ENCODE assay signal across 1 cellular context in genomic region chr19:36139473-36140288, GRCh38.
TF ChIP-seq lines count a peak whose summit lies in the region.

Gene CAPNS1, plus strand, starts transcription at chr19:36140066. Its CDS starts 946 bp downstream, at chr19:36141012.

TF ChIP-seq in HepG2, 621 proteins besides CTCF, POLR2A, EP300 and RAD21 (continued from another document and continues in another):
- TF ChIP-seq RNF219 (CRISPR knock-in tag; IDR thresholded peaks at IDR 0.05) (no peak), TRAFD1 (CRISPR knock-in tag; IDR thresholded peaks at IDR 0.05; ENCODE audit: borderline replicate concordance) (no peak), ZNF691 (CRISPR knock-in tag; IDR thresholded peaks at IDR 0.05; ENCODE audit: borderline replicate concordance, low read depth) (peak; percentile 82), ZNF30 (CRISPR knock-in tag; IDR thresholded peaks at IDR 0.05) (no peak), YY1 (IDR thresholded peaks at IDR 0.05; ENCODE audit: insufficient read depth, insufficient replicate concordance, low read depth, low read length) (peak; percentile 64), ZNF512B (CRISPR knock-in tag; IDR thresholded peaks at IDR 0.05; ENCODE audit: borderline replicate concordance) (no peak), ZC3H4 (CRISPR knock-in tag; IDR thresholded peaks at IDR 0.05; ENCODE audit: borderline replicate concordance) (no peak; the same call in 1 of the 2 replicates), ONECUT2 (CRISPR knock-in tag; IDR thresholded peaks at IDR 0.05) (no peak), ZNF572 (CRISPR knock-in tag; IDR thresholded peaks at IDR 0.05) (no peak), ATF2 (CRISPR knock-in tag; IDR thresholded peaks at IDR 0.05) (0 out of 2 replicates have a peak, but pooled peaks have one; percentile 64), ZNF652 (CRISPR knock-in tag; IDR thresholded peaks at IDR 0.05; ENCODE audit: borderline replicate concordance, low read depth) (no peak), THYN1 (CRISPR knock-in tag; IDR thresholded peaks at IDR 0.05; ENCODE audit: borderline replicate concordance, low read depth) (no peak), SP140L (CRISPR knock-in tag; IDR thresholded peaks at IDR 0.05; ENCODE audit: borderline replicate concordance) (no peak), HMGXB4 (CRISPR knock-in tag; IDR thresholded peaks at IDR 0.05; ENCODE audit: borderline replicate concordance in 1 of 2, low read depth in 1 of 2) (peak; percentile 42 to 69), PAXIP1 (CRISPR knock-in tag; conservative IDR thresholded peaks at IDR 0.05) (0 out of 2 replicates have a peak, but pooled peaks have one; percentile 26), ZNF354B (CRISPR knock-in tag; IDR thresholded peaks at IDR 0.05) (no peak), FOXK1 (CRISPR knock-in tag; IDR thresholded peaks at IDR 0.05; ENCODE audit: borderline replicate concordance, low read depth) (peak; percentile 72; the same call in 1 of the 2 replicates), ZNF253 (CRISPR knock-in tag; IDR thresholded peaks at IDR 0.05; ENCODE audit: borderline replicate concordance) (no peak), NKX3-1 (CRISPR knock-in tag; IDR thresholded peaks at IDR 0.05) (peak; percentile 26; the same call in 1 of the 2 replicates), KDM2A (CRISPR knock-in tag; IDR thresholded peaks at IDR 0.05; ENCODE audit: borderline replicate concordance, low read depth) (peak; percentile 97), ZKSCAN1 (IDR thresholded peaks at IDR 0.05; ENCODE audit: low read length) (no peak), CSRNP1 (CRISPR knock-in tag; IDR thresholded peaks at IDR 0.05) (peak; percentile 68; the same call in 1 of the 2 replicates), NAIF1 (CRISPR knock-in tag; IDR thresholded peaks at IDR 0.05; ENCODE audit: borderline replicate concordance) (peak; percentile 64), MXD1 (CRISPR knock-in tag; IDR thresholded peaks at IDR 0.05) (no peak), ISL2 (CRISPR knock-in tag; IDR thresholded peaks at IDR 0.05) (peak; percentile 52; the same call in 1 of the 2 replicates), ZNF362 (CRISPR knock-in tag; IDR thresholded peaks at IDR 0.05; ENCODE audit: borderline replicate concordance) (peak; percentile 25; the same call in 1 of the 2 replicates), UBTF (CRISPR knock-in tag; IDR thresholded peaks at IDR 0.05) (peak; percentile 86), HDAC6 (IDR thresholded peaks at IDR 0.05; ENCODE audit: low read depth, low read length) (no peak), ZBTB33 (CRISPR knock-in tag; IDR thresholded peaks at IDR 0.05) (no peak), IKZF1 (IDR thresholded peaks at IDR 0.05) (no peak)
